ENCODE assay signal across 8 cellular contexts in genomic region chr9:63823375-63824201, GRCh38.
DNase-seq lines count a peak whose midpoint lies in the region; ATAC-seq, FAIRE-seq and TF ChIP-seq lines count a peak whose summit lies in the region.
"Not testable (repeated sequence)": the region's sequence is repeated elsewhere in the genome, so short reads cannot be mapped to it uniquely, and the experiment has no call there.

No MANE protein-coding gene starts in this region.

- H3K4ac ChIP-seq in IMR-90 (ENCODE audit: low read depth, low read length): not testable (repeated sequence)

- H3K23ac ChIP-seq in IMR-90 (ENCODE audit: low read depth, low read length): not testable (repeated sequence)

- H2AK5ac ChIP-seq in IMR-90 (ENCODE audit: low read depth, low read length): not testable (repeated sequence)

- intact Hi-C loops in IMR-90 (cut with micrococcal nuclease); endothelial cell of umbilical vein (cut with micrococcal nuclease): not testable (repeated sequence)

- not testable (repeated sequence) for H3K4me1 Mint-ChIP-seq in naive B cell

- H3K4me3 Mint-ChIP-seq in naive B cell: not testable (repeated sequence)

- not testable (repeated sequence) for H2BK15ac ChIP-seq in IMR-90 (ENCODE audit: low read depth, low read length)

- not testable (repeated sequence) for H3K27ac Mint-ChIP-seq in activated naive CD4-positive, alpha-beta T cell treated with anti-CD3 and anti-CD28 coated beads, Interleukin-2, amount 50 U/mL, for 72 hours; naive B cell

- WGBS in IMR-90 (ENCODE audit: extremely low coverage in 2 of 2, insufficient read length in 1 of 2), 2 experiments: 24% methylated on average over 5 of the region's 8 CpGs; no CpG with 5 or more reads in 1 of the 2 experiments
- WGBS in hepatocyte (ENCODE audit: low lambda C conversion rate, missing lambda C conversion rate): 55% methylated on average over 8 of the region's 8 CpGs

- TF ChIP-seq RAD21 in IMR-90 (IDR thresholded peaks at IDR 0.05; ENCODE audit: low read length): not testable (repeated sequence)

- TF ChIP-seq CTCF in IMR-90 (conservative IDR thresholded peaks at IDR 0.05; ENCODE audit: low read depth, low read length); endothelial cell of umbilical vein (IDR thresholded peaks at IDR 0.05; ENCODE audit: extremely low read depth in 1 of 2, insufficient read depth in 1 of 2, low read depth in 1 of 2, low read length in 2 of 2); hepatocyte (IDR thresholded peaks at IDR 0.05; ENCODE audit: poor library complexity): not testable (repeated sequence)

- H3K9me3 Mint-ChIP-seq in activated naive CD4-positive, alpha-beta T cell treated with anti-CD3 and anti-CD28 coated beads, Interleukin-2, amount 50 U/mL, for 72 hours: peaks cover 15% of the 10 kb centered on the region in 2 donors
- H3K9me3 Mint-ChIP-seq in naive B cell: peaks cover 6 to 12% (median 10%) of the 10 kb centered on the region in 7 donors

- not testable (repeated sequence) for H2AK9ac ChIP-seq in IMR-90 (replicated peaks; ENCODE audit: low read depth, low read length, poor library complexity)

- BruUV-seq in IMR-90 (replicated peaks; lab: Mats Ljungman, UMichigan): TSS peak; percentile 10
- BruUV-seq in endothelial cell of umbilical vein (replicated peaks; lab: Mats Ljungman, UMichigan): not testable (repeated sequence)

- H3K9me3 ChIP-seq in IMR-90 (ENCODE audit: control insufficient read depth, insufficient read depth, low read length); endothelial cell of umbilical vein (replicated peaks; ENCODE audit: control insufficient read depth, insufficient read depth, low read length); hepatocyte (ENCODE audit: low read depth): not testable (repeated sequence)

- POLR2A ChIA-PET in IMR-90 (lab: Charles Lee; ENCODE audit: unreplicated experiment); endothelial cell of umbilical vein (lab: Charles Lee): not testable (repeated sequence)

- H3K36me3 ChIP-seq in IMR-90 (ENCODE audit: control insufficient read depth, insufficient read depth, low read length); endothelial cell of umbilical vein (ENCODE audit: control insufficient read depth in 2 of 2, extremely low read depth in 1 of 2, insufficient read depth in 2 of 2, low read length in 2 of 2); hepatocyte (replicated peaks; ENCODE audit: insufficient read depth, low read depth): not testable (repeated sequence)

- ATAC-seq in GM18907 (IDR thresholded peaks at IDR 0.05; ENCODE audit: unreplicated experiment): peak; percentile 51
- peak; percentile 32 for ATAC-seq in IMR-90 (ENCODE audit: low read depth)
- peak; percentile 35 to 64 for ATAC-seq in activated naive CD4-positive, alpha-beta T cell treated with anti-CD3 and anti-CD28 coated beads, Interleukin-2, amount 50 U/mL, for 72 hours
- peak; percentile 16 to 28 for ATAC-seq in naive B cell (ENCODE audit: low read depth in 2 of 2)
- peak; percentile 65 for ATAC-seq in stimulated activated naive CD8-positive, alpha-beta T cell treated with anti-CD3 and anti-CD28 coated beads, Interleukin-15, Interleukin-2, amounts not matched to agents 100 U/mL and 50 U/mL, for 24 hours

- not testable (repeated sequence) for H3K9ac ChIP-seq in IMR-90 (ENCODE audit: low read depth, low read length); endothelial cell of umbilical vein (replicated peaks; ENCODE audit: extremely low read depth, insufficient read depth, low read length)

- H3K14ac ChIP-seq in IMR-90 (replicated peaks; ENCODE audit: low read depth, low read length): not testable (repeated sequence)

- not testable (repeated sequence) for H3K4me1 ChIP-seq in IMR-90 (ENCODE audit: control insufficient read depth, insufficient read depth, low read length); endothelial cell of umbilical vein (ENCODE audit: control insufficient read depth, extremely low read depth, insufficient read depth, low read length); hepatocyte (ENCODE audit: insufficient read depth)

- DNase-seq in AG20443 (ENCODE audit: low spot score) (peak; percentile 16), IMR-90 (peak; percentile 29), endothelial cell of umbilical vein (ENCODE audit: low read depth, low spot score) (peak; percentile 48), hepatocyte (ENCODE audit: low spot score) (peak; percentile 30)
- DNase-seq in activated naive CD4-positive, alpha-beta T cell treated with anti-CD3 and anti-CD28 coated beads, Interleukin-2, amount 50 U/mL, for 72 hours (ENCODE audit: low spot score in 2 of 2); naive B cell; stimulated activated naive CD8-positive, alpha-beta T cell treated with anti-CD3 and anti-CD28 coated beads, Interleukin-15, Interleukin-2, amounts not matched to agents 100 U/mL and 50 U/mL, for 24 hours: not testable (repeated sequence)

- not testable (repeated sequence) for H3K4me3 ChIP-seq in IMR-90 (ENCODE audit: insufficient read depth, low read depth, low read length); endothelial cell of umbilical vein (replicated peaks in 1 of 3; ENCODE audit: insufficient read depth in 1 of 3, low read depth in 1 of 3, low read length in 3 of 3); hepatocyte

- FAIRE-seq in endothelial cell of umbilical vein (lab: Jason Lieb, UNC): not testable (repeated sequence)

- H3K9me2 ChIP-seq in hepatocyte (replicated peaks; ENCODE audit: insufficient read depth): not testable (repeated sequence)

- H2BK20ac ChIP-seq in IMR-90 (ENCODE audit: low read depth, low read length): not testable (repeated sequence)

- TF ChIP-seq POLR2A in IMR-90 (IDR thresholded peaks at IDR 0.05; ENCODE audit: low read depth, low read length); endothelial cell of umbilical vein (IDR thresholded peaks at IDR 0.05; ENCODE audit: low read depth, low read length): not testable (repeated sequence)

- not testable (repeated sequence) for H4K8ac ChIP-seq in IMR-90 (ENCODE audit: low read depth in 2 of 2, low read length in 2 of 2)

- H4K20me1 ChIP-seq in IMR-90 (ENCODE audit: insufficient read depth, low read length); endothelial cell of umbilical vein (replicated peaks; ENCODE audit: control insufficient read depth, extremely low read depth, insufficient read depth, low read length); hepatocyte (ENCODE audit: insufficient read depth, poor library complexity, severe bottlenecking): not testable (repeated sequence)

- CTCF ChIA-PET in IMR-90 (lab: Yijun Ruan, JAX); endothelial cell of umbilical vein (lab: Charles Lee): not testable (repeated sequence)

- not testable (repeated sequence) for H2BK120ac ChIP-seq in IMR-90 (ENCODE audit: low read depth, low read length)

- H3K9me1 ChIP-seq in IMR-90 (ENCODE audit: insufficient read depth, low read length); endothelial cell of umbilical vein (replicated peaks; ENCODE audit: control insufficient read depth, extremely low read depth, insufficient read depth, low read length): not testable (repeated sequence)

- peak overlapping the region; percentile 64 for H2BK5ac ChIP-seq in IMR-90 (ENCODE audit: low read depth, low read length, poor library complexity, severe bottlenecking)

- in situ Hi-C loops in IMR-90 (cut with MboI; ENCODE audit: low sequenced_read_pairs): not testable (repeated sequence)

- H3K4me2 ChIP-seq in IMR-90 (ENCODE audit: low read depth, low read length); endothelial cell of umbilical vein (ENCODE audit: insufficient read depth, low read length); hepatocyte: not testable (repeated sequence)

- H3K27me3 Mint-ChIP-seq in naive B cell: not testable (repeated sequence)

- dilution Hi-C loops in IMR-90 (cut with HindIII; ENCODE audit: low sequenced_read_pairs, unreplicated experiment); endothelial cell of umbilical vein (cut with MboI; ENCODE audit: extremely low pct_ligation_motif_present, low sequenced_read_pairs): not testable (repeated sequence)

- not testable (repeated sequence) for H3K27me3 ChIP-seq in IMR-90 (ENCODE audit: control insufficient read depth, insufficient read depth, low read length); endothelial cell of umbilical vein (ENCODE audit: control insufficient read depth in 2 of 2, insufficient read depth in 2 of 2, low read length in 2 of 2); hepatocyte

- not testable (repeated sequence) for H4K5ac ChIP-seq in IMR-90 (ENCODE audit: low read depth, low read length)

- H2AFZ ChIP-seq in IMR-90 (replicated peaks; ENCODE audit: low read length, poor library complexity): peak overlapping the region; percentile 32
- not testable (repeated sequence) for H2AFZ ChIP-seq in endothelial cell of umbilical vein (ENCODE audit: low read depth, low read length); hepatocyte

- peaks cover 6 to 11% of the 10 kb centered on the region in 2 donors for H3K36me3 Mint-ChIP-seq in activated naive CD4-positive, alpha-beta T cell treated with anti-CD3 and anti-CD28 coated beads, Interleukin-2, amount 50 U/mL, for 72 hours
- not testable (repeated sequence) for H3K36me3 Mint-ChIP-seq in naive B cell

- not testable (repeated sequence) for H3K79me1 ChIP-seq in IMR-90 (ENCODE audit: low read depth in 1 of 2, low read length in 2 of 2)

- not testable (repeated sequence) for H3K18ac ChIP-seq in IMR-90 (ENCODE audit: low read depth, low read length)

- H3K56ac ChIP-seq in IMR-90 (ENCODE audit: extremely low read depth, insufficient read depth, low read length): not testable (repeated sequence)

- H3K79me2 ChIP-seq in endothelial cell of umbilical vein (ENCODE audit: control insufficient read depth, insufficient read depth, low read length); hepatocyte: not testable (repeated sequence)

- not testable (repeated sequence) for H3K27ac ChIP-seq in IMR-90 (ENCODE audit: insufficient read depth, low read length); endothelial cell of umbilical vein (ENCODE audit: insufficient read depth, low read depth, low read length); hepatocyte

- H4K91ac ChIP-seq in IMR-90 (ENCODE audit: insufficient read depth, low read depth, low read length): not testable (repeated sequence)
